Comparison of ENCODE assay signal across 21 cellular contexts in genomic region chr11:2205214-2205770, GRCh38. TPM values are rescaled to one million over a fixed set of nuclear protein-coding genes. Genes with fewer than 3 reads are reported as not detected.
"Had no signal": no experiment of that assay in that cellular context is flagged by ENCODE, and none has a peak within 500 bp of the region (broad histone marks: within the 10 kb centered on the region; RNA-seq: fewer than 3 reads in every experiment).

No MANE protein-coding gene starts in this region.

- H3K4me3 Mint-ChIP-seq: activated B cell treated with CpG ODN at 0.5 μM for 24 hours; activated naive CD8-positive, alpha-beta T cell treated with anti-CD3 and anti-CD28 coated beads for 36 hours; activated T-helper 1 cell treated with anti-CD3 and anti-CD28 coated beads, Interleukin-12 subunit alpha, Interleukin-12 subunit beta, Interleukin-2, Interleukin-4 antibody, amounts not matched to agents 30 ng/mL and 10 ng/mL and 1 ng/mL, durations not matched to agents 14 hours and 24 hours and 36 hours; memory B cell; T-helper 1 cell treated with Interleukin-12 subunit alpha and Interleukin-12 subunit beta and Interleukin-4 antibody, amounts not matched to agents 30 μg/mL and 1 μg/mL, for 36 hours had no signal

- ATAC-seq: heart left ventricle, left lung, pancreas had no signal

- H3K27ac ChIP-seq: brain microvascular endothelial cell, dorsolateral prefrontal cortex, esophagus muscularis mucosa, heart left ventricle, left lung, pancreas, thyroid gland had no signal

- H3K9me3 Mint-ChIP-seq: activated T-helper 1 cell treated with anti-CD3 and anti-CD28 coated beads, Interleukin-12 subunit alpha, Interleukin-12 subunit beta, Interleukin-2, Interleukin-4 antibody, amounts not matched to agents 30 ng/mL and 10 ng/mL and 1 ng/mL, durations not matched to agents 14 hours and 24 hours and 36 hours; T-helper 1 cell treated with Interleukin-12 subunit alpha and Interleukin-12 subunit beta and Interleukin-4 antibody, amounts not matched to agents 30 μg/mL and 1 μg/mL, for 36 hours had no signal

- H3K4me1 ChIP-seq: esophagus muscularis mucosa, heart left ventricle, left lung had no signal

- FAIRE-seq: endometrium, islet of Langerhans, pancreas, small intestine had no signal

- H3K4me3 ChIP-seq: dorsolateral prefrontal cortex, esophagus muscularis mucosa, heart left ventricle, left lung, pancreas, thyroid gland had no signal

- H3K27me3 ChIP-seq: brain microvascular endothelial cell, left lung, pancreas, thyroid gland had no signal

- H3K36me3 Mint-ChIP-seq: activated naive CD8-positive, alpha-beta T cell treated with anti-CD3 and anti-CD28 coated beads for 36 hours; memory B cell had no signal

- DNase-seq: activated B cell treated with CpG ODN at 0.5 μM for 24 hours; activated CD4-positive, alpha-beta T cell treated with anti-CD3 and anti-CD28 coated beads, Interleukin-2, amount 50 U/mL, for 4 hours; activated naive CD8-positive, alpha-beta T cell treated with anti-CD3 and anti-CD28 coated beads for 36 hours; brain microvascular endothelial cell; cerebellar nuclear complex; foreskin fibroblast; SHP77; thyroid gland had no signal

- H3K4me1 Mint-ChIP-seq: activated B cell treated with CpG ODN at 0.5 μM for 24 hours; activated naive CD8-positive, alpha-beta T cell treated with anti-CD3 and anti-CD28 coated beads for 36 hours had no signal

- H3K27me3 Mint-ChIP-seq: activated naive CD8-positive, alpha-beta T cell treated with anti-CD3 and anti-CD28 coated beads for 36 hours had no signal

- H3K27ac Mint-ChIP-seq: activated B cell treated with CpG ODN at 0.5 μM for 24 hours; activated naive CD8-positive, alpha-beta T cell treated with anti-CD3 and anti-CD28 coated beads for 36 hours; activated T-helper 1 cell treated with anti-CD3 and anti-CD28 coated beads, Interleukin-12 subunit alpha, Interleukin-12 subunit beta, Interleukin-2, Interleukin-4 antibody, amounts not matched to agents 30 ng/mL and 10 ng/mL and 1 ng/mL, durations not matched to agents 14 hours and 24 hours and 36 hours; memory B cell; T-helper 1 cell treated with Interleukin-12 subunit alpha and Interleukin-12 subunit beta and Interleukin-4 antibody, amounts not matched to agents 30 μg/mL and 1 μg/mL, for 36 hours had no signal

- H3K36me3 ChIP-seq: brain microvascular endothelial cell, esophagus muscularis mucosa, heart left ventricle, left lung, pancreas, thyroid gland had no signal

RNA-seq across cellular contexts. Expression of gene TH, which starts 33.7 kb away (rescaled TPM):
- total RNA-seq: activated B cell treated with CpG ODN at 0.5 μM for 24 hours; activated naive CD8-positive, alpha-beta T cell treated with anti-CD3 and anti-CD28 coated beads for 36 hours; activated T-helper 1 cell treated with anti-CD3 and anti-CD28 coated beads, Interleukin-12 subunit alpha, Interleukin-12 subunit beta, Interleukin-2, Interleukin-4 antibody, amounts not matched to agents 30 ng/mL and 10 ng/mL and 1 ng/mL, durations not matched to agents 14 hours and 24 hours and 36 hours; heart left ventricle; thyroid gland had no signal

RNA-seq across cellular contexts. Expression of gene INS, which starts 44.3 kb away (rescaled TPM):
- total RNA-seq: activated B cell treated with CpG ODN at 0.5 μM for 24 hours; activated naive CD8-positive, alpha-beta T cell treated with anti-CD3 and anti-CD28 coated beads for 36 hours; activated T-helper 1 cell treated with anti-CD3 and anti-CD28 coated beads, Interleukin-12 subunit alpha, Interleukin-12 subunit beta, Interleukin-2, Interleukin-4 antibody, amounts not matched to agents 30 ng/mL and 10 ng/mL and 1 ng/mL, durations not matched to agents 14 hours and 24 hours and 36 hours; dorsolateral prefrontal cortex; esophagus muscularis mucosa; left lung; renal cortical epithelial cell; thyroid gland had no signal
- polyA plus RNA-seq: neural cell had no signal
